Comparison of ENCODE assay signal across 1 cellular context in the genomic region with DNA sequence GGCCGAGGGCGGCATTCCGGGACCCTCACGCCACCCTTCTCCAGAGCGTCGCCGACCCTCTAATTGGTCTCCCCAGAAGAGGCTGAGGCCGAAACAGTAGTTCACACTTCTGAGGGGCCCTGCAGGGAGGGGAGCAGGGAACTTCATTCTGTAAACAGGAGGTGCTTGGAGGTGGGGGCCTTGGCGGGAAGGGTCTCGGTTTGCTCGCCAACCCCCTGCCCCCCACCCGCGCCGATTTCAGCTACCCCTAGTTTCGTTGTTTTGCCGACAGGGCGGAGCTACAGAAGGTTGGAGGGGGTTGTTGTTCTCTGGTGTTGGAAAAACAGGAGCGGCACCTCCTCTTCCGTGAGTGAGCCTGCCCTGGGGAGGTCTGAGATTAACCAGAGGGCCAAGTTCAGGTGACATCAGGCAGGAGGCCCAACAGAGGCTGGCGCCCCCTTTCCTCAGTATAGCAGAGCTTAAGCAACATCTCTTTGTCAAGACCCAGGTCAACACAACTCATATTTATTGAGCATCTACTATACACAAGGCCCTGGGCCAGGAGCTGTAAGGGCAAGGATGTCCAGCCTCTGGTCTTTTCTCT.
TF ChIP-seq lines count a peak whose summit lies in the region.

No MANE protein-coding gene starts in this region.

TF ChIP-seq in HepG2, 621 proteins besides CTCF, POLR2A, EP300 and RAD21 (continued from another document and continues in another):
- TF ChIP-seq SNAI1 (CRISPR knock-in tag; IDR thresholded peaks at IDR 0.05; ENCODE audit: borderline replicate concordance) (no peak), FOXA3 (CRISPR knock-in tag; IDR thresholded peaks at IDR 0.05) (peak; percentile 81), MEIS2 (CRISPR knock-in tag; IDR thresholded peaks at IDR 0.05) (no peak), ZNF883 (CRISPR knock-in tag; IDR thresholded peaks at IDR 0.05; ENCODE audit: not compliant biosample characterization) (no peak), NR2F6 (IDR thresholded peaks at IDR 0.05) (peak; percentile 67; the same call in 1 of the 2 replicates), NR2F6 (CRISPR knock-in tag; IDR thresholded peaks at IDR 0.05) (peak; percentile 82), ZNF468 (CRISPR knock-in tag; IDR thresholded peaks at IDR 0.05) (no peak), ZNF703 (CRISPR knock-in tag; IDR thresholded peaks at IDR 0.05; ENCODE audit: borderline replicate concordance) (0 out of 2 replicates have a peak, but pooled peaks have one; percentile 19), PITX1 (CRISPR knock-in tag; IDR thresholded peaks at IDR 0.05) (peak; percentile 97), MIXL1 (CRISPR knock-in tag; IDR thresholded peaks at IDR 0.05) (peak; percentile 74; the same call in 1 of the 2 replicates), GATA4 (IDR thresholded peaks at IDR 0.05; ENCODE audit: borderline replicate concordance, low read depth) (peak; percentile 64; the same call in 1 of the 2 replicates), GATAD1 (CRISPR knock-in tag; IDR thresholded peaks at IDR 0.05) (no peak), ISL2 (CRISPR knock-in tag; IDR thresholded peaks at IDR 0.05) (peak; percentile 27; the same call in 1 of the 2 replicates), PCBP1 (IDR thresholded peaks at IDR 0.05; ENCODE audit: borderline replicate concordance, low read depth, low read length) (no peak), FOXK1 (CRISPR knock-in tag; IDR thresholded peaks at IDR 0.05; ENCODE audit: borderline replicate concordance, low read depth) (no peak; the same call in 1 of the 2 replicates), ZNF780A (CRISPR knock-in tag; IDR thresholded peaks at IDR 0.05) (0 out of 2 replicates have a peak, but pooled peaks have one; percentile 4), BHLHE40 (IDR thresholded peaks at IDR 0.05; ENCODE audit: low read length) (no peak), HOXD1 (CRISPR knock-in tag; IDR thresholded peaks at IDR 0.05) (no peak), GATAD2A (CRISPR knock-in tag; IDR thresholded peaks at IDR 0.05) (peak; percentile 70; the same call in 1 of the 2 replicates), FOXC1 (CRISPR knock-in tag; IDR thresholded peaks at IDR 0.05; ENCODE audit: borderline replicate concordance) (0 out of 2 replicates have a peak, but pooled peaks have one; percentile 8), ZNF652 (CRISPR knock-in tag; IDR thresholded peaks at IDR 0.05; ENCODE audit: borderline replicate concordance, low read depth) (no peak), CCDC6 (CRISPR knock-in tag; IDR thresholded peaks at IDR 0.05) (no peak), ZNF891 (CRISPR knock-in tag; IDR thresholded peaks at IDR 0.05) (no peak), MBNL3 (CRISPR knock-in tag; conservative IDR thresholded peaks at IDR 0.05) (no peak), KLF12 (CRISPR knock-in tag; IDR thresholded peaks at IDR 0.05; ENCODE audit: borderline replicate concordance) (no peak), FOXJ3 (CRISPR knock-in tag; IDR thresholded peaks at IDR 0.05; ENCODE audit: borderline replicate concordance) (peak; percentile 62; the same call in 1 of the 2 replicates), ZNF180 (CRISPR knock-in tag; IDR thresholded peaks at IDR 0.05; ENCODE audit: borderline replicate concordance, low read depth) (no peak), ATM (IDR thresholded peaks at IDR 0.05; ENCODE audit: borderline replicate concordance) (no peak), ZBTB21 (CRISPR knock-in tag; IDR thresholded peaks at IDR 0.05) (no peak), ZNF496 (CRISPR knock-in tag; IDR thresholded peaks at IDR 0.05; ENCODE audit: insufficient replicate concordance) (no peak), ZNF614 (CRISPR knock-in tag; IDR thresholded peaks at IDR 0.05; ENCODE audit: borderline replicate concordance) (no peak), SCMH1 (CRISPR knock-in tag; IDR thresholded peaks at IDR 0.05; ENCODE audit: borderline replicate concordance) (no peak), TP53 (CRISPR knock-in tag; conservative IDR thresholded peaks at IDR 0.05) (no peak), ZKSCAN1 (IDR thresholded peaks at IDR 0.05; ENCODE audit: low read length) (no peak), ZSCAN22 (CRISPR knock-in tag; IDR thresholded peaks at IDR 0.05) (no peak), ZMAT3 (CRISPR knock-in tag; conservative IDR thresholded peaks at IDR 0.05) (peak; percentile 17; the same call in 1 of the 2 replicates)
- TF ChIP-seq, protein P1, sequence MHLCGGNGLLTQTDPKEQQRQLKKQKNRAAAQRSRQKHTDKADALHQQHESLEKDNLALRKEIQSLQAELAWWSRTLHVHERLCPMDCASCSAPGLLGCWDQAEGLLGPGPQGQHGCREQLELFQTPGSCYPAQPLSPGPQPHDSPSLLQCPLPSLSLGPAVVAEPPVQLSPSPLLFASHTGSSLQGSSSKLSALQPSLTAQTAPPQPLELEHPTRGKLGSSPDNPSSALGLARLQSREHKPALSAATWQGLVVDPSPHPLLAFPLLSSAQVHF (CRISPR knock-in tag; IDR thresholded peaks at IDR 0.05): no peak
- TF ChIP-seq, protein P2, sequence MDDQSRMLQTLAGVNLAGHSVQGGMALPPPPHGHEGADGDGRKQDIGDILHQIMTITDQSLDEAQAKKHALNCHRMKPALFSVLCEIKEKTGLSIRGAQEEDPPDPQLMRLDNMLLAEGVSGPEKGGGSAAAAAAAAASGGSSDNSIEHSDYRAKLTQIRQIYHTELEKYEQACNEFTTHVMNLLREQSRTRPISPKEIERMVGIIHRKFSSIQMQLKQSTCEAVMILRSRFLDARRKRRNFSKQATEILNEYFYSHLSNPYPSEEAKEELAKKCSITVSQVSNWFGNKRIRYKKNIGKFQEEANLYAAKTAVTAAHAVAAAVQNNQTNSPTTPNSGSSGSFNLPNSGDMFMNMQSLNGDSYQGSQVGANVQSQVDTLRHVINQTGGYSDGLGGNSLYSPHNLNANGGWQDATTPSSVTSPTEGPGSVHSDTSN (CRISPR knock-in tag; IDR thresholded peaks at IDR 0.05; ENCODE audit: borderline replicate concordance): no peak
- TF ChIP-seq, protein P3, sequence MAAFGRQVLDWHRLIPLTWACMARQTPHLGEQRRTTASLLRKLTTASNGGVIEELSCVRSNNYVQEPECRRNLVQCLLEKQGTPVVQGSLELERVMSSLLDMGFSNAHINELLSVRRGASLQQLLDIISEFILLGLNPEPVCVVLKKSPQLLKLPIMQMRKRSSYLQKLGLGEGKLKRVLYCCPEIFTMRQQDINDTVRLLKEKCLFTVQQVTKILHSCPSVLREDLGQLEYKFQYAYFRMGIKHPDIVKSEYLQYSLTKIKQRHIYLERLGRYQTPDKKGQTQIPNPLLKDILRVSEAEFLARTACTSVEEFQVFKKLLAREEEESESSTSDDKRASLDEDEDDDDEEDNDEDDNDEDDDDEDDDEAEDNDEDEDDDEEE (CRISPR knock-in tag; IDR thresholded peaks at IDR 0.05): no peak
- TF ChIP-seq, protein P4, sequence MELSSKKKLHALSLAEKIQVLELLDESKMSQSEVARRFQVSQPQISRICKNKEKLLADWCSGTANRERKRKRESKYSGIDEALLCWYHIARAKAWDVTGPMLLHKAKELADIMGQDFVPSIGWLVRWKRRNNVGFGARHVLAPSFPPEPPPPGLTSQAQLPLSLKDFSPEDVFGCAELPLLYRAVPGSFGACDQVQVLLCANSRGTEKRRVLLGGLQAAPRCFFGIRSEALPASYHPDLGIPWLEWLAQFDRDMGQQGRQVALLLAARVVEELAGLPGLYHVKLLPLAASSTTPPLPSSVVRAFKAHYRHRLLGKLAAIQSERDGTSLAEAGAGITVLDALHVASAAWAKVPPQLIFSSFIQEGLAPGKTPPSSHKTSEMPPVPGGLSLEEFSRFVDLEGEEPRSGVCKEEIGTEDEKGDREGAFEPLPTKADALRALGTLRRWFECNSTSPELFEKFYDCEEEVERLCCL (CRISPR knock-in tag; IDR thresholded peaks at IDR 0.05; ENCODE audit: borderline replicate concordance): no peak
- TF ChIP-seq, protein P5, sequence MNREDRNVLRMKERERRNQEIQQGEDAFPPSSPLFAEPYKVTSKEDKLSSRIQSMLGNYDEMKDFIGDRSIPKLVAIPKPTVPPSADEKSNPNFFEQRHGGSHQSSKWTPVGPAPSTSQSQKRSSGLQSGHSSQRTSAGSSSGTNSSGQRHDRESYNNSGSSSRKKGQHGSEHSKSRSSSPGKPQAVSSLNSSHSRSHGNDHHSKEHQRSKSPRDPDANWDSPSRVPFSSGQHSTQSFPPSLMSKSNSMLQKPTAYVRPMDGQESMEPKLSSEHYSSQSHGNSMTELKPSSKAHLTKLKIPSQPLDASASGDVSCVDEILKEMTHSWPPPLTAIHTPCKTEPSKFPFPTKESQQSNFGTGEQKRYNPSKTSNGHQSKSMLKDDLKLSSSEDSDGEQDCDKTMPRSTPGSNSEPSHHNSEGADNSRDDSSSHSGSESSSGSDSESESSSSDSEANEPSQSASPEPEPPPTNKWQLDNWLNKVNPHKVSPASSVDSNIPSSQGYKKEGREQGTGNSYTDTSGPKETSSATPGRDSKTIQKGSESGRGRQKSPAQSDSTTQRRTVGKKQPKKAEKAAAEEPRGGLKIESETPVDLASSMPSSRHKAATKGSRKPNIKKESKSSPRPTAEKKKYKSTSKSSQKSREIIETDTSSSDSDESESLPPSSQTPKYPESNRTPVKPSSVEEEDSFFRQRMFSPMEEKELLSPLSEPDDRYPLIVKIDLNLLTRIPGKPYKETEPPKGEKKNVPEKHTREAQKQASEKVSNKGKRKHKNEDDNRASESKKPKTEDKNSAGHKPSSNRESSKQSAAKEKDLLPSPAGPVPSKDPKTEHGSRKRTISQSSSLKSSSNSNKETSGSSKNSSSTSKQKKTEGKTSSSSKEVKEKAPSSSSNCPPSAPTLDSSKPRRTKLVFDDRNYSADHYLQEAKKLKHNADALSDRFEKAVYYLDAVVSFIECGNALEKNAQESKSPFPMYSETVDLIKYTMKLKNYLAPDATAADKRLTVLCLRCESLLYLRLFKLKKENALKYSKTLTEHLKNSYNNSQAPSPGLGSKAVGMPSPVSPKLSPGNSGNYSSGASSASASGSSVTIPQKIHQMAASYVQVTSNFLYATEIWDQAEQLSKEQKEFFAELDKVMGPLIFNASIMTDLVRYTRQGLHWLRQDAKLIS (CRISPR knock-in tag; IDR thresholded peaks at IDR 0.05): 0 out of 2 replicates have a peak, but pooled peaks have one; percentile 43
- TF ChIP-seq, protein P6, sequence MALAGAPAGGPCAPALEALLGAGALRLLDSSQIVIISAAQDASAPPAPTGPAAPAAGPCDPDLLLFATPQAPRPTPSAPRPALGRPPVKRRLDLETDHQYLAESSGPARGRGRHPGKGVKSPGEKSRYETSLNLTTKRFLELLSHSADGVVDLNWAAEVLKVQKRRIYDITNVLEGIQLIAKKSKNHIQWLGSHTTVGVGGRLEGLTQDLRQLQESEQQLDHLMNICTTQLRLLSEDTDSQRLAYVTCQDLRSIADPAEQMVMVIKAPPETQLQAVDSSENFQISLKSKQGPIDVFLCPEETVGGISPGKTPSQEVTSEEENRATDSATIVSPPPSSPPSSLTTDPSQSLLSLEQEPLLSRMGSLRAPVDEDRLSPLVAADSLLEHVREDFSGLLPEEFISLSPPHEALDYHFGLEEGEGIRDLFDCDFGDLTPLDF (CRISPR knock-in tag; IDR thresholded peaks at IDR 0.05): no peak
- TF ChIP-seq, protein P7, sequence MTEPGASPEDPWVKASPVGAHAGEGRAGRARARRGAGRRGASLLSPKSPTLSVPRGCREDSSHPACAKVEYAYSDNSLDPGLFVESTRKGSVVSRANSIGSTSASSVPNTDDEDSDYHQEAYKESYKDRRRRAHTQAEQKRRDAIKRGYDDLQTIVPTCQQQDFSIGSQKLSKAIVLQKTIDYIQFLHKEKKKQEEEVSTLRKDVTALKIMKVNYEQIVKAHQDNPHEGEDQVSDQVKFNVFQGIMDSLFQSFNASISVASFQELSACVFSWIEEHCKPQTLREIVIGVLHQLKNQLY (CRISPR knock-in tag; IDR thresholded peaks at IDR 0.05): no peak
- TF ChIP-seq, protein P8, sequence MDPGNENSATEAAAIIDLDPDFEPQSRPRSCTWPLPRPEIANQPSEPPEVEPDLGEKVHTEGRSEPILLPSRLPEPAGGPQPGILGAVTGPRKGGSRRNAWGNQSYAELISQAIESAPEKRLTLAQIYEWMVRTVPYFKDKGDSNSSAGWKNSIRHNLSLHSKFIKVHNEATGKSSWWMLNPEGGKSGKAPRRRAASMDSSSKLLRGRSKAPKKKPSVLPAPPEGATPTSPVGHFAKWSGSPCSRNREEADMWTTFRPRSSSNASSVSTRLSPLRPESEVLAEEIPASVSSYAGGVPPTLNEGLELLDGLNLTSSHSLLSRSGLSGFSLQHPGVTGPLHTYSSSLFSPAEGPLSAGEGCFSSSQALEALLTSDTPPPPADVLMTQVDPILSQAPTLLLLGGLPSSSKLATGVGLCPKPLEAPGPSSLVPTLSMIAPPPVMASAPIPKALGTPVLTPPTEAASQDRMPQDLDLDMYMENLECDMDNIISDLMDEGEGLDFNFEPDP (CRISPR knock-in tag; conservative IDR thresholded peaks at IDR 0.05): peak; percentile 51; the same call in 1 of the 2 replicates
- TF ChIP-seq, protein P9, sequence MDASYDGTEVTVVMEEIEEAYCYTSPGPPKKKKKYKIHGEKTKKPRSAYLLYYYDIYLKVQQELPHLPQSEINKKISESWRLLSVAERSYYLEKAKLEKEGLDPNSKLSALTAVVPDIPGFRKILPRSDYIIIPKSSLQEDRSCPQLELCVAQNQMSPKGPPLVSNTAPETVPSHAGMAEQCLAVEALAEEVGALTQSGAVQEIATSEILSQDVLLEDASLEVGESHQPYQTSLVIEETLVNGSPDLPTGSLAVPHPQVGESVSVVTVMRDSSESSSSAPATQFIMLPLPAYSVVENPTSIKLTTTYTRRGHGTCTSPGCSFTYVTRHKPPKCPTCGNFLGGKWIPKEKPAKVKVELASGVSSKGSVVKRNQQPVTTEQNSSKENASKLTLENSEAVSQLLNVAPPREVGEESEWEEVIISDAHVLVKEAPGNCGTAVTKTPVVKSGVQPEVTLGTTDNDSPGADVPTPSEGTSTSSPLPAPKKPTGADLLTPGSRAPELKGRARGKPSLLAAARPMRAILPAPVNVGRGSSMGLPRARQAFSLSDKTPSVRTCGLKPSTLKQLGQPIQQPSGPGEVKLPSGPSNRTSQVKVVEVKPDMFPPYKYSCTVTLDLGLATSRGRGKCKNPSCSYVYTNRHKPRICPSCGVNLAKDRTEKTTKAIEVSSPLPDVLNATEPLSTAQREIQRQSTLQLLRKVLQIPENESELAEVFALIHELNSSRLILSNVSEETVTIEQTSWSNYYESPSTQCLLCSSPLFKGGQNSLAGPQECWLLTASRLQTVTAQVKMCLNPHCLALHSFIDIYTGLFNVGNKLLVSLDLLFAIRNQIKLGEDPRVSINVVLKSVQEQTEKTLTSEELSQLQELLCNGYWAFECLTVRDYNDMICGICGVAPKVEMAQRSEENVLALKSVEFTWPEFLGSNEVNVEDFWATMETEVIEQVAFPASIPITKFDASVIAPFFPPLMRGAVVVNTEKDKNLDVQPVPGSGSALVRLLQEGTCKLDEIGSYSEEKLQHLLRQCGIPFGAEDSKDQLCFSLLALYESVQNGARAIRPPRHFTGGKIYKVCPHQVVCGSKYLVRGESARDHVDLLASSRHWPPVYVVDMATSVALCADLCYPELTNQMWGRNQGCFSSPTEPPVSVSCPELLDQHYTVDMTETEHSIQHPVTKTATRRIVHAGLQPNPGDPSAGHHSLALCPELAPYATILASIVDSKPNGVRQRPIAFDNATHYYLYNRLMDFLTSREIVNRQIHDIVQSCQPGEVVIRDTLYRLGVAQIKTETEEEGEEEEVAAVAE (CRISPR knock-in tag; IDR thresholded peaks at IDR 0.05; ENCODE audit: borderline replicate concordance): peak; percentile 43; the same call in 1 of the 2 replicates
- TF ChIP-seq, protein P10, sequence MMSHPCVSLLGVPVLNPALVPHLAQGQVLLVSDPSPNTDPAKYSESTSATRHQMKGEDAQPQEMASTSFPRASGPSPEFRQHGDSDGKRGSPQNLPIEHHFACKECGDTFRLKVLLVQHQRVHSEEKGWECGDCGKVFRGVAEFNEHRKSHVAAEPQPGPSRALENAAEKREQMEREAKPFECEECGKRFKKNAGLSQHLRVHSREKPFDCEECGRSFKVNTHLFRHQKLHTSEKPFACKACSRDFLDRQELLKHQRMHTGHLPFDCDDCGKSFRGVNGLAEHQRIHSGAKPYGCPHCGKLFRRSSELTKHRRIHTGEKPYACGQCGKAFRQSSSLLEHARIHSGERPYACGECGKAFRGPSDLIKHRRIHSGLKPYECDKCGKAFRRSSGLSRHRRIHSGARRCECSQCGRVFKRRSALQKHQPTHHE (CRISPR knock-in tag; IDR thresholded peaks at IDR 0.05; ENCODE audit: borderline replicate concordance): no peak
